8 cellular contexts compared by ENCODE assay signal in genomic region chr3:15333099-15333956, GRCh38. TPM values are rescaled to one million over a fixed set of nuclear protein-coding genes. Genes with fewer than 3 reads are reported as not detected.
A peak's percentile ranks its signal among the peaks of the same experiment; 100 is the strongest.
DNase-seq lines count a peak whose midpoint lies in the region; ATAC-seq and TF ChIP-seq lines count a peak whose summit lies in the region.

No MANE protein-coding gene starts in this region.

- H3K36me3 Mint-ChIP-seq in endothelial cell (ENCODE audit: low read depth, unreplicated experiment) (peaks cover 2% of the 10 kb centered on the region), osteocyte (ENCODE audit: unreplicated experiment) (peaks cover 2% of the 10 kb centered on the region)

- POLR2A ChIA-PET in PC-9 (lab: Charles Lee; ENCODE audit: unreplicated experiment): interaction anchor here (0.6 kb wide), 3 partner anchors 34 to 113 kb away, joined by 3 to 11 read pairs (median 4); no protein-coding TSS in a partner anchor

- H3K4me1 ChIP-seq in DOHH2 (ENCODE audit: control insufficient read depth, low read length): peaks cover 57% of the 10 kb centered on the region
- peaks cover 62% of the 10 kb centered on the region for H3K4me1 ChIP-seq in PC-9 (replicated peaks; ENCODE audit: insufficient read depth)

- H2AFZ ChIP-seq in PC-9: peak overlapping the region; percentile 85

- H3K9me3 Mint-ChIP-seq in endothelial cell (ENCODE audit: unreplicated experiment) (no peaks in the 10 kb centered on the region), osteocyte (ENCODE audit: unreplicated experiment) (no peaks in the 10 kb centered on the region)

- no peak for ATAC-seq in HG03469 (IDR thresholded peaks at IDR 0.05; ENCODE audit: unreplicated experiment)

- H3F3A ChIP-seq in DOHH2 (ENCODE audit: control insufficient read depth, insufficient read depth): peaks cover 14% of the 10 kb centered on the region
- H3F3A ChIP-seq in PC-9 (ENCODE audit: insufficient read depth, low read depth): peaks cover 11% of the 10 kb centered on the region

- CTCF ChIA-PET in PC-9 (lab: Charles Lee): interaction anchor here (0.6 to 1.9 kb wide), 5 partner anchors 15 to 215 kb away, joined by 3 to 10 read pairs (median 4); no protein-coding TSS in a partner anchor

- peaks cover 37% of the 10 kb centered on the region for H3K79me2 ChIP-seq in DOHH2 (ENCODE audit: control insufficient read depth, low read length)
- H3K79me2 ChIP-seq in PC-9 (ENCODE audit: low read depth): peaks cover 36% of the 10 kb centered on the region

- BruUV-seq in PC-9 (replicated peaks; lab: Mats Ljungman, UMichigan): no TSS peak

- H4K20me1 ChIP-seq in DOHH2 (ENCODE audit: control insufficient read depth, insufficient read depth, low read depth, low read length): no peaks in the 10 kb centered on the region
- H4K20me1 ChIP-seq in PC-9 (ENCODE audit: insufficient read depth): no peaks in the 10 kb centered on the region

- H3K27ac Mint-ChIP-seq in endothelial cell (ENCODE audit: unreplicated experiment) (peak overlapping the region; percentile 80), osteocyte (ENCODE audit: unreplicated experiment) (no peak overlapping the region)

- intact Hi-C loops in PC-9 (cut with micrococcal nuclease; ENCODE audit: unreplicated experiment): loop anchor here (2.0 kb wide), 1 partner anchor 65 kb away; no protein-coding TSS in a partner anchor

- H3K36me3 ChIP-seq in DOHH2 (ENCODE audit: control insufficient read depth, low read length) (peaks cover 33% of the 10 kb centered on the region), PC-9 (ENCODE audit: low read depth) (no peaks in the 10 kb centered on the region)

- no peaks in the 10 kb centered on the region for H3K9me2 ChIP-seq in DOHH2 (replicated peaks; ENCODE audit: control insufficient read depth, low read length)
- no peaks in the 10 kb centered on the region for H3K9me2 ChIP-seq in PC-9 (ENCODE audit: insufficient read depth)

- peak overlapping the region; percentile 98 for H3K4me3 Mint-ChIP-seq in endothelial cell (ENCODE audit: unreplicated experiment)
- peak overlapping the region; percentile 87 for H3K4me3 Mint-ChIP-seq in osteocyte (ENCODE audit: unreplicated experiment)

- H3K9me3 ChIP-seq in DOHH2 (ENCODE audit: control insufficient read depth, insufficient read depth, low read length) (no peaks in the 10 kb centered on the region), PC-9 (ENCODE audit: insufficient read depth, low read depth) (no peaks in the 10 kb centered on the region)

- TF ChIP-seq CTCF in DOHH2 (IDR thresholded peaks at IDR 0.05; ENCODE audit: low read depth, low read length, poor library complexity, severe bottlenecking) (no peak), PC-9 (conservative IDR thresholded peaks at IDR 0.05) (no peak), endothelial cell (IDR thresholded peaks at IDR 0.05; ENCODE audit: unreplicated experiment) (no peak), osteocyte (IDR thresholded peaks at IDR 0.05) (no peak)

- H3K4me3 ChIP-seq in DOHH2 (ENCODE audit: low read length): peak overlapping the region; percentile 88
- H3K4me3 ChIP-seq in PC-9: no peak overlapping the region

- H3K4me1 Mint-ChIP-seq in endothelial cell (ENCODE audit: unreplicated experiment): peaks cover 37% of the 10 kb centered on the region
- H3K4me1 Mint-ChIP-seq in osteocyte (ENCODE audit: unreplicated experiment): peaks cover 23% of the 10 kb centered on the region

- no peak for DNase-seq in PC-9
- no peak for DNase-seq in endothelial cell (ENCODE audit: low spot score)
- DNase-seq in osteocyte (ENCODE audit: extremely low spot score, unreplicated experiment): no peak
- DNase-seq in substantia nigra (lab: John Stamatoyannopoulos, UW): no peak
- DNase-seq in NCI-H226: no peak
- no peak for DNase-seq in HPDE6-E6E7 (ENCODE audit: extremely low spot score)

- H3K4me2 ChIP-seq in DOHH2 (ENCODE audit: low read length) (peak overlapping the region; percentile 87), PC-9 (peak overlapping the region; percentile 95)

- no peaks in the 10 kb centered on the region for H3K27me3 ChIP-seq in DOHH2 (ENCODE audit: control insufficient read depth, low read length)
- no peaks in the 10 kb centered on the region for H3K27me3 ChIP-seq in PC-9 (ENCODE audit: insufficient read depth, low read depth)

- H3K27ac ChIP-seq in DOHH2 (ENCODE audit: low read depth, low read length) (no peak overlapping the region), PC-9 (peak overlapping the region; percentile 43), substantia nigra (ENCODE audit: low read depth, low read length, poor library complexity, severe bottlenecking) (no peak overlapping the region)

- H3K27me3 Mint-ChIP-seq in endothelial cell (ENCODE audit: unreplicated experiment): peaks cover 9% of the 10 kb centered on the region
- H3K27me3 Mint-ChIP-seq in osteocyte (ENCODE audit: unreplicated experiment): no peaks in the 10 kb centered on the region

RNA-seq across cellular contexts. Expression of gene SH3BP5, which starts 0.9 kb away (rescaled TPM):
- total RNA-seq in PC-9 (2021) (31.6 and 39.3 TPM in 2 replicates), endothelial cell (ENCODE audit: unreplicated experiment) (41.1 TPM), osteocyte (4.5 and 5.9 TPM in 2 replicates)
